Comparison of ENCODE assay signal across 1 cellular context in genomic region chr1:161080391-161081150, GRCh38.
TF ChIP-seq lines count a peak whose summit lies in the region.

No MANE protein-coding gene starts in this region.

TF ChIP-seq in H1, 55 proteins besides CTCF, POLR2A, EP300 and RAD21:
- TF ChIP-seq POU5F1 (IDR thresholded peaks at IDR 0.05; ENCODE audit: low read depth, low read length) (no peak), MAFK (IDR thresholded peaks at IDR 0.05; ENCODE audit: low read depth, low read length) (no peak), NANOG (IDR thresholded peaks at IDR 0.05; ENCODE audit: insufficient read depth, low read depth, low read length, poor library complexity, severe bottlenecking) (no peak), SIX5 (IDR thresholded peaks at IDR 0.05; ENCODE audit: low read depth, low read length) (no peak), E2F6 (IDR thresholded peaks at IDR 0.05) (no peak), SP4 (IDR thresholded peaks at IDR 0.05; ENCODE audit: low read length) (no peak), POLR2AphosphoS5 (IDR thresholded peaks at IDR 0.05; ENCODE audit: low read depth, low read length) (no peak), RNF2 (IDR thresholded peaks at IDR 0.05; ENCODE audit: borderline replicate concordance, low read depth, low read length, missing control alignments, poor library complexity, severe bottlenecking) (no peak), ATF2 (IDR thresholded peaks at IDR 0.05; ENCODE audit: low read length) (no peak), ASH2L (IDR thresholded peaks at IDR 0.05; ENCODE audit: low read length) (no peak), HDAC6 (IDR thresholded peaks at IDR 0.05; ENCODE audit: low read depth, low read length) (no peak), EZH2 (IDR thresholded peaks at IDR 0.05; ENCODE audit: low read depth, low read length, severe bottlenecking) (no peak), RXRA (IDR thresholded peaks at IDR 0.05; ENCODE audit: insufficient read depth, low read depth, low read length) (no peak), FOSL1 (IDR thresholded peaks at IDR 0.05; ENCODE audit: insufficient read depth, low read depth, low read length) (no peak), SRF (IDR thresholded peaks at IDR 0.05; ENCODE audit: low read depth, low read length) (no peak), CTBP2 (IDR thresholded peaks at IDR 0.05; ENCODE audit: borderline replicate concordance, insufficient read depth, insufficient read length, low read length) (no peak), KDM4A (IDR thresholded peaks at IDR 0.05; ENCODE audit: low read depth, low read length, severe bottlenecking) (no peak), CREB1 (IDR thresholded peaks at IDR 0.05) (no peak), ATF3 (IDR thresholded peaks at IDR 0.05; ENCODE audit: insufficient read depth, low read depth, low read length) (no peak), GABPA (IDR thresholded peaks at IDR 0.05; ENCODE audit: borderline replicate concordance, insufficient read depth, low read length) (no peak)
